Comparison of ENCODE assay signal across 1 cellular context in genomic region chr14:51398898-51399297, GRCh38.
TF ChIP-seq lines count a peak whose summit lies in the region.

No MANE protein-coding gene starts in this region.

TF ChIP-seq in GM23338, 12 proteins besides CTCF, POLR2A, EP300 and RAD21 (continued from another document):
- TF ChIP-seq ETS1 (IDR thresholded peaks at IDR 0.05), result no peak
- TF ChIP-seq ZNF331 (CRISPR knock-in tag; IDR thresholded peaks at IDR 0.05; ENCODE audit: low read depth), result no peak
- no peak for TF ChIP-seq EZH2phosphoT487 (IDR thresholded peaks at IDR 0.05; ENCODE audit: unreplicated experiment)
- no peak for TF ChIP-seq ZNF462 (CRISPR knock-in tag; IDR thresholded peaks at IDR 0.05)
- no peak for TF ChIP-seq EZH2 (IDR thresholded peaks at IDR 0.05; ENCODE audit: low read depth, unreplicated experiment)
- TF ChIP-seq CREB1 (CRISPR knock-in tag; IDR thresholded peaks at IDR 0.05; ENCODE audit: low read depth), result no peak
- no peak for TF ChIP-seq JUNB (IDR thresholded peaks at IDR 0.05; ENCODE audit: unreplicated experiment)
- no peak for TF ChIP-seq POLR2AphosphoS5 (IDR thresholded peaks at IDR 0.05; ENCODE audit: low read depth)
- TF ChIP-seq REST (IDR thresholded peaks at IDR 0.05; ENCODE audit: unreplicated experiment), result no peak
